22 cellular contexts compared by ENCODE assay signal in the genomic region with DNA sequence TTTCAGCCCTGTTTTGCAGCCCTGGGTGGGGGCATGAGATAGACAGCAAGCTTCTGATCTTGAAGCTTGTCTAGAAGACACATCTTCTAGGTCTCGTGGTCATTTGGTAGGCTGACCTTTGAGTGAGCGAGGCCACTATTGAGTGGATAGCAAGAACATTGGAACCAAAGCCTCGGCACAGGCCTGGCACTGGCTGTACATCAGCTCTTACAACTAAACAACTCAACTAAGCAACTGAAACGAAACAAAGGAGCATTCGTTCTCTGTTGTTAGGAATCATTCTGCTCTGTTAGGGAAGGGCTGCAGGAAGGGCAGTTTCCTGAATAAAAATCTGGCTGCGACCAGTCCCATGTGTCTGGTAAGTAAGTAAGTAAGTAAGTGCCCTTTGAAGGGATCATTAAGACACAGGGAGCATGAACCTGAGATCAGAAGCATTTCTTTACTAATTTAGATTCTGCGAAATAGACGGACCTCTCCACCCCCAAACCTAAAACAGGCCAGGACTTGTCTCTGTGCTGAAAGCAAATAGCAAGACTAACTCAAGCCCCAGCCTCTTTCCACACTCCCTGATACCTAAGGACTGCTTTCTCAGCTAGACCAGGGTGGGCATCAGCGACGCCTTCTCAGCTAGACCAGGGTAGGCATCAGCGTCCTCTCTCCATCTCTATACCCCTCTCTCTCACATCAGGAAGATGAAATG. TPM values are rescaled to one million over a fixed set of nuclear protein-coding genes. Genes with fewer than 3 reads are reported as not detected.
DNase-seq lines count a peak whose midpoint lies in the region; ATAC-seq and TF ChIP-seq lines count a peak whose summit lies in the region.
"Had no signal": no experiment of that assay in that cellular context is flagged by ENCODE, and none has a peak within 500 bp of the region (broad histone marks: within the 10 kb centered on the region; RNA-seq: fewer than 3 reads in every experiment).

No MANE protein-coding gene starts in this region.

- peaks cover 51% of the 10 kb centered on the region for H3K4me1 Mint-ChIP-seq in activated CD8-positive, alpha-beta memory T cell treated with anti-CD3 and anti-CD28 coated beads, Interleukin-2, amount 10 ng/mL, durations not matched to agents 7 days and 5 days
- H3K4me1 Mint-ChIP-seq in immature natural killer cell: peaks cover 19 to 38% of the 10 kb centered on the region in 2 donors

- CTCF ChIA-PET in activated CD8-positive, alpha-beta memory T cell treated with anti-CD3 and anti-CD28 coated beads, Interleukin-2, amount 10 ng/mL, durations not matched to agents 7 days and 5 days (lab: Charles Lee): interaction anchor here (1.3 to 13.9 kb wide), 6 partner anchors 12 to 190 kb away, joined by 3 to 324 read pairs (median 52); a partner anchor contains a TSS

- H3K4me3 Mint-ChIP-seq in activated CD8-positive, alpha-beta memory T cell treated with anti-CD3 and anti-CD28 coated beads, Interleukin-2, amount 10 ng/mL, durations not matched to agents 7 days and 5 days: no peak overlapping the region
- H3K4me3 Mint-ChIP-seq in immature natural killer cell: no peak overlapping the region
- H3K4me3 Mint-ChIP-seq: activated T-cell treated with anti-CD3 and anti-CD28 coated beads, Interleukin-2, amount 50 U/mL, for 4 hours; CD4-positive, alpha-beta T cell; natural killer cell treated with Interleukin-12 subunit alpha and Interleukin-12 subunit beta and Interleukin-15 and Interleukin-18, amount 100 ng/mL, for 72 hours had no signal

- H3K27ac ChIP-seq in esophagus squamous epithelium (peak overlapping the region in 3 of 4 donors; percentile 8 to 50 (median 40)), mesodermal cell (ENCODE audit: low read depth, low read length, severe bottlenecking) (peak overlapping the region; percentile 29)
- H3K27ac ChIP-seq: 22Rv1, adrenal gland, gastrocnemius medialis, KMS-11, suprapubic skin had no signal

- H3K36me3 ChIP-seq in esophagus squamous epithelium (peaks cover 0 to 38% (median 0%) of the 10 kb centered on the region in 3 donors), mesodermal cell (ENCODE audit: control insufficient read depth, insufficient read depth, low read length) (peaks cover 32% of the 10 kb centered on the region)
- H3K36me3 ChIP-seq: gastrocnemius medialis had no signal

- no peak for ATAC-seq in activated CD8-positive, alpha-beta memory T cell treated with anti-CD3 and anti-CD28 coated beads, Interleukin-2, amount 10 ng/mL, durations not matched to agents 7 days and 5 days
- ATAC-seq in GM19397 (IDR thresholded peaks at IDR 0.05; ENCODE audit: unreplicated experiment): no peak
- ATAC-seq: activated T-cell treated with anti-CD3 and anti-CD28 coated beads, Interleukin-2, amount 50 U/mL, for 4 hours; esophagus mucosa; gastrocnemius medialis; natural killer cell treated with Interleukin-12 subunit alpha and Interleukin-12 subunit beta and Interleukin-15 and Interleukin-18, amount 100 ng/mL, for 72 hours had no signal

- no peak for TF ChIP-seq POLR2A in esophagus squamous epithelium (IDR thresholded peaks at IDR 0.05)

- no peak for TF ChIP-seq CTCF in esophagus squamous epithelium (IDR thresholded peaks at IDR 0.05)

- H3K36me3 Mint-ChIP-seq in activated CD8-positive, alpha-beta memory T cell treated with anti-CD3 and anti-CD28 coated beads, Interleukin-2, amount 10 ng/mL, durations not matched to agents 7 days and 5 days: no peaks in the 10 kb centered on the region
- peaks cover 5 to 19% (median 7%) of the 10 kb centered on the region in 3 donors for H3K36me3 Mint-ChIP-seq in immature natural killer cell
- H3K36me3 Mint-ChIP-seq: natural killer cell treated with Interleukin-12 subunit alpha and Interleukin-12 subunit beta and Interleukin-15 and Interleukin-18, amount 100 ng/mL, for 72 hours had no signal

- H3K27ac Mint-ChIP-seq in activated CD8-positive, alpha-beta memory T cell treated with anti-CD3 and anti-CD28 coated beads, Interleukin-2, amount 10 ng/mL, durations not matched to agents 7 days and 5 days: no peak overlapping the region
- no peak overlapping the region for H3K27ac Mint-ChIP-seq in immature natural killer cell
- H3K27ac Mint-ChIP-seq: CD4-positive, alpha-beta T cell; natural killer cell treated with Interleukin-12 subunit alpha and Interleukin-12 subunit beta and Interleukin-15 and Interleukin-18, amount 100 ng/mL, for 72 hours had no signal

- no peaks in the 10 kb centered on the region for H3K9me3 Mint-ChIP-seq in activated CD8-positive, alpha-beta memory T cell treated with anti-CD3 and anti-CD28 coated beads, Interleukin-2, amount 10 ng/mL, durations not matched to agents 7 days and 5 days (ENCODE audit: low read depth)
- H3K9me3 Mint-ChIP-seq in immature natural killer cell: no peaks in the 10 kb centered on the region
- H3K9me3 Mint-ChIP-seq: activated T-cell treated with anti-CD3 and anti-CD28 coated beads, Interleukin-2, amount 50 U/mL, for 4 hours; CD4-positive, alpha-beta T cell; natural killer cell treated with Interleukin-12 subunit alpha and Interleukin-12 subunit beta and Interleukin-15 and Interleukin-18, amount 100 ng/mL, for 72 hours had no signal

- no peaks in the 10 kb centered on the region for H3K9me3 ChIP-seq in esophagus squamous epithelium
- no peaks in the 10 kb centered on the region for H3K9me3 ChIP-seq in mesodermal cell (ENCODE audit: control insufficient read depth, low read length)
- H3K9me3 ChIP-seq: adrenal gland, gastrocnemius medialis, suprapubic skin had no signal

- intact Hi-C loops in esophagus squamous epithelium (cut with DNase I): no loop called here

- H3K27me3 Mint-ChIP-seq in activated CD8-positive, alpha-beta memory T cell treated with anti-CD3 and anti-CD28 coated beads, Interleukin-2, amount 10 ng/mL, durations not matched to agents 7 days and 5 days: no peaks in the 10 kb centered on the region
- peaks cover 0 to 7% (median 0%) of the 10 kb centered on the region in 3 donors for H3K27me3 Mint-ChIP-seq in immature natural killer cell (ENCODE audit: low read depth in 3 of 3)
- H3K27me3 Mint-ChIP-seq: CD4-positive, alpha-beta T cell; natural killer cell treated with Interleukin-12 subunit alpha and Interleukin-12 subunit beta and Interleukin-15 and Interleukin-18, amount 100 ng/mL, for 72 hours had no signal

- 45 to 51% methylated on average over 11 of the region's 11 CpGs for WGBS in esophagus squamous epithelium, 2 donors
- 87 to 98% methylated on average over 9 of the region's 11 CpGs for WGBS in mesodermal cell (ENCODE audit: insufficient coverage in 2 of 2), 2 experiments

- no peaks in the 10 kb centered on the region for H3K27me3 ChIP-seq in esophagus squamous epithelium
- H3K27me3 ChIP-seq: adrenal gland, gastrocnemius medialis, suprapubic skin had no signal

- H3K4me3 ChIP-seq in esophagus squamous epithelium: no peak overlapping the region
- H3K4me3 ChIP-seq in mesodermal cell (ENCODE audit: extremely low read depth, insufficient read depth, low read length, poor library complexity, severe bottlenecking): no peak overlapping the region
- H3K4me3 ChIP-seq: adrenal gland, gastrocnemius medialis, suprapubic skin had no signal

- H3K4me1 ChIP-seq in esophagus squamous epithelium: peaks cover 0 to 26% (median 11%) of the 10 kb centered on the region in 3 donors
- peaks cover 25% of the 10 kb centered on the region for H3K4me1 ChIP-seq in mesodermal cell (ENCODE audit: control insufficient read depth, insufficient read depth, low read length, poor library complexity, severe bottlenecking)
- H3K4me1 ChIP-seq: adrenal gland had no signal

- peak; percentile 32 for DNase-seq in activated CD8-positive, alpha-beta memory T cell treated with anti-CD3 and anti-CD28 coated beads, Interleukin-2, amount 50 U/mL, for 48 hours
- no peak for DNase-seq in activated CD8-positive, alpha-beta memory T cell treated with anti-CD3 and anti-CD28 coated beads, Interleukin-2, amount 10 ng/mL, durations not matched to agents 7 days and 5 days
- DNase-seq in esophagus squamous epithelium (lab: John Stamatoyannopoulos, UW): no peak
- DNase-seq in immature natural killer cell: no peak
- DNase-seq in SW480 (ENCODE audit: low spot score): no peak
- DNase-seq in superior temporal gyrus (ENCODE audit: extremely low spot score): no peak
- DNase-seq: activated naive CD4-positive, alpha-beta T cell; activated T-cell treated with anti-CD3 and anti-CD28 coated beads, Interleukin-2, amount 50 U/mL, for 4 hours; CD4-positive, alpha-beta T cell; gastrocnemius medialis; HCEC 1CT; kidney glomerular epithelial cell; midbrain; MV-4-11 had no signal

RNA-seq across cellular contexts. Expression of a gene that starts 22.7 kb away (rescaled TPM):
- total RNA-seq in activated CD8-positive, alpha-beta memory T cell treated with anti-CD3 and anti-CD28 coated beads, Interleukin-2, amount 10 ng/mL, durations not matched to agents 7 days and 5 days: 10 to 100 TPM in 1 of 2 experiments, 1 to 10 TPM in 1; 2.2 to 13.6 TPM
- total RNA-seq in esophagus squamous epithelium: 10 to 100 TPM; 32.4 to 95.6 (median 42.4) TPM
- polyA plus RNA-seq in mesodermal cell (2013, experiment 1 of 2): 11.8 TPM
- polyA plus RNA-seq in mesodermal cell (2013, experiment 2 of 2): 8.7 TPM
- polyA plus RNA-seq in immature natural killer cell: 10 to 100 TPM; 13.7 to 22.4 (median 21.0) TPM

RNA-seq across cellular contexts. Expression of a gene that starts 53.5 kb away (rescaled TPM):
- total RNA-seq in activated CD8-positive, alpha-beta memory T cell treated with anti-CD3 and anti-CD28 coated beads, Interleukin-2, amount 10 ng/mL, durations not matched to agents 7 days and 5 days: 1 to 10 TPM in 1 of 2 experiments, under 1 TPM in 1; 0.33 to 2.2 TPM
- total RNA-seq in esophagus squamous epithelium: 1 to 10 TPM; 3.1 to 5.8 (median 4.2) TPM
- polyA plus RNA-seq in mesodermal cell (2013, experiment 1 of 2): 12.6 TPM
- polyA plus RNA-seq in mesodermal cell (2013, experiment 2 of 2): 9.2 TPM
- under 1 TPM in 1 of 3 donors, not detected in 2; 0.28 TPM for polyA plus RNA-seq in immature natural killer cell
- total RNA-seq: natural killer cell treated with Interleukin-12 subunit alpha and Interleukin-12 subunit beta and Interleukin-15 and Interleukin-18, amount 100 ng/mL, for 72 hours had no signal
